ENCODE assay signal across 8 cellular contexts in the genomic region with DNA sequence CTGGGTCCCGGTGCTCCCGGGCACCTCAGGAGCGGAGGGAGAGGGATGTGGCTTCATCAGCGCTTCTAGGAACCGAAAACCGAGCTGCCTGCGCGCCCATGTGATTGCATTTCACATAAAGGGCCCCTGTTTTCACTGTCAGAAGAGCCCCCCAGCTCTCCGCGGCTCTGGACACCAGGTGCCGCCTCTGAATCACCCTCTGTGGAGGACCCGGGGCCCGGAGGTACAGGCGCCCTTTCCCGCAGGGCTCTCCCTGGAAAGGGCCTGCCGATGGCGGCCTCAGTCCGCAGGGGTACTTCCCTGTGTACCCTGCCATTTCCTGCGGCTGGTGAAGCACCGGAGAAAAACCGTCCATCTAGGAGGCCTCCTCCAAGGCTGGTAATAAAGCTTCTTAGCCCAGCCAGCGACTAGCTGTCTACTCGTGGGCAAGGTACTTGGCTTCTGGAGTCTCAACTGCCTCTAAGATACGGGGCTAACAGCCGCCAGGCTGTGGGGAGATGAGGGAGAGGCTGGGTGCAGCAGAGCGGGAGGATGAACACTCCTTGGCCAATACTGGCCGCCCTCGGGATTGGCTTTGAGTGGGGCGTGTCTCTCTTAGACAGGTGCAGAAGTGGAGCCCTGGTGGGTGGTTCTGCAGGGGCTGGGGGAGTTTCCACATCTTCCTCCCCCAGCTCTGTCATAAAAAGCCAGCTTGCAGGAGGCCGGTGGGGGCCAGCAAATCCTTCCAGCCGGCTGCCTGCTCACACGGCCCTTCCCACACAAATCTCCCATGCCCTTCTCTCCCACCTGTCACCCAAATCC. TPM values are rescaled to one million over a fixed set of nuclear protein-coding genes. Genes with fewer than 3 reads are reported as not detected.
A peak's percentile ranks its signal among the peaks of the same experiment; 100 is the strongest.
DNase-seq lines count a peak whose midpoint lies in the region; ATAC-seq and TF ChIP-seq lines count a peak whose summit lies in the region.

No MANE protein-coding gene starts in this region.

- H3K9me3 Mint-ChIP-seq in endothelial cell (ENCODE audit: unreplicated experiment), result no peaks in the 10 kb centered on the region

- H3K4me1 Mint-ChIP-seq in endothelial cell (ENCODE audit: unreplicated experiment), result peaks cover 58% of the 10 kb centered on the region

- H3K4me3 Mint-ChIP-seq in endothelial cell (ENCODE audit: unreplicated experiment), result peak overlapping the region; percentile 88

- intact Hi-C loops in posterior cingulate gyrus (cut with DNase I), result loop anchor here (5.0 kb wide), 1 partner anchor 85 kb away; no protein-coding TSS in a partner anchor

- H3K36me3 ChIP-seq in BE2C (peaks cover 31% of the 10 kb centered on the region), H7 (replicated peaks; ENCODE audit: control insufficient read depth, insufficient read depth, low read length) (peaks cover 5% of the 10 kb centered on the region)

- H3K27ac Mint-ChIP-seq in endothelial cell (ENCODE audit: unreplicated experiment), result peak overlapping the region; percentile 88

- no peak for ATAC-seq in GM21786 (IDR thresholded peaks at IDR 0.05; ENCODE audit: unreplicated experiment)

- H3K27me3 Mint-ChIP-seq in endothelial cell (ENCODE audit: unreplicated experiment), result peaks cover 20% of the 10 kb centered on the region

- H3K4me1 ChIP-seq in BE2C, result peaks cover 4% of the 10 kb centered on the region

- H3K4me3 ChIP-seq in BE2C (ENCODE audit: low read depth, low read length), result peak overlapping the region; percentile 89
- H3K4me3 ChIP-seq in H7 (ENCODE audit: insufficient read depth, low read depth, low read length), result peak overlapping the region; percentile 80

- H3K9me3 ChIP-seq in BE2C, result no peaks in the 10 kb centered on the region

- H3K27me3 ChIP-seq in BE2C (no peaks in the 10 kb centered on the region), H7 (ENCODE audit: control insufficient read depth, insufficient read depth, low read length) (peaks cover 3% of the 10 kb centered on the region)

- DNase-seq in BE2C, result peak; percentile 33
- DNase-seq in H7, result peak; percentile 40
- DNase-seq in activated CD4-positive, alpha-beta T cell treated with anti-CD3 and anti-CD28 coated beads for 4 hours, result peak; percentile 46 to 56
- no peak for DNase-seq in endothelial cell (ENCODE audit: low spot score)
- DNase-seq in posterior cingulate gyrus, result peak in 8 of 10 donors; percentile 39 to 91 (median 48)
- DNase-seq in NOMO-1 (lab: John Stamatoyannopoulos, UW; ENCODE audit: unreplicated experiment in 2 of 2), result no peak
- DNase-seq in DMS53 (lab: John Stamatoyannopoulos, UW), result no peak

- H3K36me3 Mint-ChIP-seq in endothelial cell (ENCODE audit: low read depth, unreplicated experiment), result peaks cover 24% of the 10 kb centered on the region

- TF ChIP-seq CTCF in BE2C (IDR thresholded peaks at IDR 0.05; ENCODE audit: low read depth, low read length) (no peak), endothelial cell (IDR thresholded peaks at IDR 0.05; ENCODE audit: unreplicated experiment) (no peak)

RNA-seq across cellular contexts. Expression of gene PPP1R16B, which starts 1.6 kb away (rescaled TPM):
- polyA plus RNA-seq in BE2C (2012; ENCODE audit: insufficient read depth, insufficient read length, low read depth), result 53.6 TPM
- total RNA-seq in H7 (2014; rRNA removed; shearing (Covaris generic)), result 19.8 and 23.6 TPM in 2 replicates
- 46.9 TPM for total RNA-seq in endothelial cell (ENCODE audit: unreplicated experiment)

RNA-seq across cellular contexts. Expression of gene ACTR5, which starts 58.8 kb away (rescaled TPM):
- polyA plus RNA-seq in BE2C (2012; ENCODE audit: insufficient read depth, insufficient read length, low read depth), result 29.2 TPM
- total RNA-seq in H7 (2014; rRNA removed; shearing (Covaris generic)), result 16.0 and 17.0 TPM in 2 replicates
- total RNA-seq in endothelial cell (ENCODE audit: unreplicated experiment), result 17.3 TPM

Comparison
In these comparisons a context has a peak if more than half of its experiments do, and no peak if none do; other contexts are left out.
1. DNase-seq: peak in BE2C (single experiment), H7 (single experiment), activated CD4-positive, alpha-beta T cell treated with anti-CD3 and anti-CD28 coated beads for 4 hours (2 of 2) and posterior cingulate gyrus (8 of 10); none in endothelial cell (single experiment), NOMO-1 (0 of 2) and DMS53 (single experiment).